Comparison of ENCODE assay signal across 1 cellular context in genomic region chr15:99110093-99110492, GRCh38.
TF ChIP-seq lines count a peak whose summit lies in the region.

No MANE protein-coding gene starts in this region.

TF ChIP-seq in IMR-90, 13 proteins besides CTCF, POLR2A, EP300 and RAD21:
- TF ChIP-seq SMC3 (IDR thresholded peaks at IDR 0.05; ENCODE audit: low read depth, low read length) = no peak
- no peak for TF ChIP-seq NFE2L2 (IDR thresholded peaks at IDR 0.05; ENCODE audit: low read depth, low read length)
- TF ChIP-seq FOS (IDR thresholded peaks at IDR 0.05; ENCODE audit: low read depth, low read length) = no peak
- no peak for TF ChIP-seq CEBPB (IDR thresholded peaks at IDR 0.05; ENCODE audit: low read depth, low read length)
- TF ChIP-seq RCOR1 (IDR thresholded peaks at IDR 0.05; ENCODE audit: insufficient replicate concordance, low read length) = no peak
- no peak for TF ChIP-seq MAZ (IDR thresholded peaks at IDR 0.05; ENCODE audit: borderline replicate concordance, low read depth, low read length)
- TF ChIP-seq CHD1 (IDR thresholded peaks at IDR 0.05; ENCODE audit: low read depth, low read length) = no peak
- no peak for TF ChIP-seq BHLHE40 (IDR thresholded peaks at IDR 0.05; ENCODE audit: low read depth, low read length)
- TF ChIP-seq RFX5 (IDR thresholded peaks at IDR 0.05; ENCODE audit: low read depth, low read length) = no peak
